In genomic region chr14:21258889-21259787, GRCh38 we compare ENCODE assay signal across 16 cellular contexts. TPM values are rescaled to one million over a fixed set of nuclear protein-coding genes. Genes with fewer than 3 reads are reported as not detected.
DNase-seq lines count a peak whose midpoint lies in the region; ATAC-seq, FAIRE-seq and TF ChIP-seq lines count a peak whose summit lies in the region.
"Had no signal": no experiment of that assay in that cellular context is flagged by ENCODE, and none has a peak within 500 bp of the region (broad histone marks: within the 10 kb centered on the region; RNA-seq: fewer than 3 reads in every experiment).

No MANE protein-coding gene starts in this region.

- CTCF ChIA-PET in CD4-positive, alpha-beta memory T cell (lab: Charles Lee; ENCODE audit: partially characterized antibody): interaction anchor here (2.7 kb wide), 1 partner anchor 14 kb away, joined by 6 read pairs; no protein-coding TSS in a partner anchor
- CTCF ChIA-PET in HEK293T (lab: Yijun Ruan, JAX): no interaction called here

- no peak overlapping the region for H3K27ac ChIP-seq in CD4-positive, alpha-beta memory T cell (ENCODE audit: low read depth, low read length)
- H3K27ac ChIP-seq: ascending aorta, prostate gland had no signal

- H3K27me3 Mint-ChIP-seq in CD4-positive, alpha-beta memory T cell: no peaks in the 10 kb centered on the region
- no peaks in the 10 kb centered on the region for H3K27me3 Mint-ChIP-seq in activated naive CD8-positive, alpha-beta T cell treated with anti-CD3 and anti-CD28 coated beads, Interleukin-2, amount 50 U/mL, for 24 hours
- H3K27me3 Mint-ChIP-seq in natural killer cell treated with Interleukin-12 subunit alpha and Interleukin-12 subunit beta and Interleukin-15 and Interleukin-18, amount 100 ng/mL, for 72 hours: no peaks in the 10 kb centered on the region

- no peaks in the 10 kb centered on the region for H3K9me3 ChIP-seq in CD4-positive, alpha-beta memory T cell (ENCODE audit: control insufficient read depth in 1 of 2, low read length in 2 of 2)
- H3K9me3 ChIP-seq: ascending aorta, prostate gland had no signal

- intact Hi-C loops in CD4-positive, alpha-beta memory T cell (cut with micrococcal nuclease): no loop called here

- peaks cover 64 to 76% of the 10 kb centered on the region in 2 donors for H3K36me3 Mint-ChIP-seq in CD4-positive, alpha-beta memory T cell
- peaks cover 85% of the 10 kb centered on the region for H3K36me3 Mint-ChIP-seq in activated naive CD8-positive, alpha-beta T cell treated with anti-CD3 and anti-CD28 coated beads, Interleukin-2, amount 50 U/mL, for 24 hours (ENCODE audit: low read depth)
- peaks cover 55% of the 10 kb centered on the region for H3K36me3 Mint-ChIP-seq in natural killer cell treated with Interleukin-12 subunit alpha and Interleukin-12 subunit beta and Interleukin-15 and Interleukin-18, amount 100 ng/mL, for 72 hours

- ATAC-seq in activated naive CD8-positive, alpha-beta T cell treated with anti-CD3 and anti-CD28 coated beads, Interleukin-2, amount 50 U/mL, for 24 hours: no peak
- no peak for ATAC-seq in natural killer cell treated with Interleukin-12 subunit alpha and Interleukin-12 subunit beta and Interleukin-15 and Interleukin-18, amount 100 ng/mL, for 72 hours
- no peak for ATAC-seq in SK-N-SH treated with all-trans-retinoic acid at 6 μM for 48 hours

- no peak for FAIRE-seq in urothelium cell line (lab: Jason Lieb, UNC)

- no peaks in the 10 kb centered on the region for H3K27me3 ChIP-seq in CD4-positive, alpha-beta memory T cell (ENCODE audit: insufficient read depth, low read length)
- H3K27me3 ChIP-seq: ascending aorta had no signal

- no peaks in the 10 kb centered on the region for H3K9me3 Mint-ChIP-seq in CD4-positive, alpha-beta memory T cell
- no peaks in the 10 kb centered on the region for H3K9me3 Mint-ChIP-seq in activated naive CD8-positive, alpha-beta T cell treated with anti-CD3 and anti-CD28 coated beads, Interleukin-2, amount 50 U/mL, for 24 hours
- H3K9me3 Mint-ChIP-seq in natural killer cell treated with Interleukin-12 subunit alpha and Interleukin-12 subunit beta and Interleukin-15 and Interleukin-18, amount 100 ng/mL, for 72 hours: no peaks in the 10 kb centered on the region

- peak overlapping the region; percentile 3 to 81 (median 42) for H3K27ac Mint-ChIP-seq in CD4-positive, alpha-beta memory T cell
- H3K27ac Mint-ChIP-seq in activated naive CD8-positive, alpha-beta T cell treated with anti-CD3 and anti-CD28 coated beads, Interleukin-2, amount 50 U/mL, for 24 hours: peak overlapping the region; percentile 83
- H3K27ac Mint-ChIP-seq in natural killer cell treated with Interleukin-12 subunit alpha and Interleukin-12 subunit beta and Interleukin-15 and Interleukin-18, amount 100 ng/mL, for 72 hours: peak overlapping the region; percentile 70 to 77

- DNase-seq in CD4-positive, alpha-beta memory T cell: no peak
- DNase-seq in HEK293T (ENCODE audit: extremely low spot score) (no peak), Ammon's horn (ENCODE audit: low spot score) (no peak), urothelium cell line (ENCODE audit: low spot score) (no peak), AG08396 (ENCODE audit: low spot score) (no peak)
- DNase-seq in activated naive CD8-positive, alpha-beta T cell treated with anti-CD3 and anti-CD28 coated beads, Interleukin-2, amount 50 U/mL, for 24 hours: no peak
- no peak for DNase-seq in natural killer cell treated with Interleukin-12 subunit alpha and Interleukin-12 subunit beta and Interleukin-15 and Interleukin-18, amount 100 ng/mL, for 72 hours (ENCODE audit: low spot score)
- DNase-seq: activated CD4-positive, alpha-beta T cell treated with anti-CD3 and anti-CD28 coated beads, Interleukin-2, amount 50 U/mL, for 4 hours; effector CD8-positive, alpha-beta T cell; NCI-H146; stimulated activated CD4-positive, alpha-beta T cell treated with anti-CD3 and anti-CD28 coated beads, Interleukin-4, amount 100 ng/mL, for 1 hour had no signal

- H3K4me3 Mint-ChIP-seq in CD4-positive, alpha-beta memory T cell: peak overlapping the region; percentile 2 to 75 (median 63)
- H3K4me3 Mint-ChIP-seq in activated naive CD8-positive, alpha-beta T cell treated with anti-CD3 and anti-CD28 coated beads, Interleukin-2, amount 50 U/mL, for 24 hours: peak overlapping the region; percentile 70
- peak overlapping the region; percentile 87 for H3K4me3 Mint-ChIP-seq in natural killer cell treated with Interleukin-12 subunit alpha and Interleukin-12 subunit beta and Interleukin-15 and Interleukin-18, amount 100 ng/mL, for 72 hours

- peaks cover 33% of the 10 kb centered on the region for H3K36me3 ChIP-seq in CD4-positive, alpha-beta memory T cell (ENCODE audit: insufficient read depth, low read length)

- peaks cover 95% of the 10 kb centered on the region for H3K4me1 ChIP-seq in CD4-positive, alpha-beta memory T cell (ENCODE audit: insufficient read depth, low read length)

- POLR2A ChIA-PET in CD4-positive, alpha-beta memory T cell (lab: Charles Lee; ENCODE audit: partially characterized antibody): interaction anchor here (1.0 to 1.6 kb wide), 2 partner anchors 9 to 12 kb away, joined by 3 to 6 read pairs; no protein-coding TSS in a partner anchor
- POLR2A ChIA-PET in HEK293T (lab: Yijun Ruan, JAX): interaction anchor here (0.6 to 0.8 kb wide), 3 partner anchors 12 to 74 kb away, joined by 3 to 4 read pairs (median 3); no protein-coding TSS in a partner anchor

- no peak overlapping the region for H3K4me3 ChIP-seq in CD4-positive, alpha-beta memory T cell (ENCODE audit: low read length in 2 of 2)
- H3K4me3 ChIP-seq: ascending aorta, prostate gland had no signal

- H3K4me1 Mint-ChIP-seq in CD4-positive, alpha-beta memory T cell: peaks cover 65 to 95% (median 83%) of the 10 kb centered on the region in 4 donors
- peaks cover 90% of the 10 kb centered on the region for H3K4me1 Mint-ChIP-seq in activated naive CD8-positive, alpha-beta T cell treated with anti-CD3 and anti-CD28 coated beads, Interleukin-2, amount 50 U/mL, for 24 hours
- H3K4me1 Mint-ChIP-seq in natural killer cell treated with Interleukin-12 subunit alpha and Interleukin-12 subunit beta and Interleukin-15 and Interleukin-18, amount 100 ng/mL, for 72 hours (ENCODE audit: low read depth in 2 of 2): peaks cover 69 to 77% of the 10 kb centered on the region in 2 donors

TF ChIP-seq in HEK293T, 16 proteins besides CTCF, POLR2A, EP300 and RAD21:
- 0 out of 2 replicates have a peak, but pooled peaks have one; percentile 7 for TF ChIP-seq ELF4 (IDR thresholded peaks at IDR 0.05)
- TF ChIP-seq NFRKB (IDR thresholded peaks at IDR 0.05): no peak
- no peak for TF ChIP-seq FOXK2 (IDR thresholded peaks at IDR 0.05)
TF ChIP-seq in HEK293T: peak in this region for 1.

TF ChIP-seq in SK-N-SH treated with all-trans-retinoic acid at 6 μM for 48 hours, 23 proteins besides CTCF, POLR2A, EP300 and RAD21 (continues in another document):
- no peak for TF ChIP-seq BACH2 (CRISPR knock-in tag; IDR thresholded peaks at IDR 0.05; ENCODE audit: borderline replicate concordance)
- TF ChIP-seq ISL1 (CRISPR knock-in tag; IDR thresholded peaks at IDR 0.05): no peak
- no peak for TF ChIP-seq ZNF70 (CRISPR knock-in tag; IDR thresholded peaks at IDR 0.05)
- no peak; the same call in 1 of the 2 replicates for TF ChIP-seq CREB5 (CRISPR knock-in tag; IDR thresholded peaks at IDR 0.05; ENCODE audit: low read depth)
- no peak for TF ChIP-seq ESRRG (CRISPR knock-in tag; IDR thresholded peaks at IDR 0.05)
- no peak for TF ChIP-seq ZNF565 (CRISPR knock-in tag; conservative IDR thresholded peaks at IDR 0.05; ENCODE audit: low read depth)
- TF ChIP-seq ZFP30 (CRISPR knock-in tag; IDR thresholded peaks at IDR 0.05): no peak
- TF ChIP-seq CSDC2 (CRISPR knock-in tag; IDR thresholded peaks at IDR 0.05): no peak
- TF ChIP-seq POU6F1 (CRISPR knock-in tag; IDR thresholded peaks at IDR 0.05; ENCODE audit: borderline replicate concordance, low read depth): no peak
- TF ChIP-seq RARB (CRISPR knock-in tag; IDR thresholded peaks at IDR 0.05): no peak
- no peak for TF ChIP-seq ZNF8 (CRISPR knock-in tag; IDR thresholded peaks at IDR 0.05)
- TF ChIP-seq OSR1 (CRISPR knock-in tag; IDR thresholded peaks at IDR 0.05): no peak
- no peak for TF ChIP-seq TOX (CRISPR knock-in tag; IDR thresholded peaks at IDR 0.05; ENCODE audit: borderline replicate concordance)

RNA-seq across cellular contexts. Expression of gene HNRNPC, which starts 10.1 kb away (rescaled TPM):
- total RNA-seq in CD4-positive, alpha-beta memory T cell: 100 to 1,000 TPM; 538 to 539 TPM
- 1,000 to 10,000 TPM in 1 of 2 donors, 100 to 1,000 TPM in 1; 705 to 1,178 TPM for polyA plus RNA-seq in CD4-positive, alpha-beta memory T cell
- 100 to 1,000 TPM; 834 to 917 TPM for total RNA-seq in natural killer cell treated with Interleukin-12 subunit alpha and Interleukin-12 subunit beta and Interleukin-15 and Interleukin-18, amount 100 ng/mL, for 72 hours

RNA-seq across cellular contexts. Expression of gene RPGRIP1, which starts 20.7 kb away (rescaled TPM):
- under 1 TPM in 1 of 2 experiments, not detected in 1; 0.47 TPM for total RNA-seq in CD4-positive, alpha-beta memory T cell
- polyA plus RNA-seq in CD4-positive, alpha-beta memory T cell: not detected
- under 1 TPM in 1 of 2 donors, not detected in 1; 0.17 TPM for total RNA-seq in natural killer cell treated with Interleukin-12 subunit alpha and Interleukin-12 subunit beta and Interleukin-15 and Interleukin-18, amount 100 ng/mL, for 72 hours
- total RNA-seq: ascending aorta, H4, HT1080 had no signal
